2 cellular contexts compared by ENCODE assay signal in genomic region chr14:75418779-75419768, GRCh38.
TF ChIP-seq lines count a peak whose summit lies in the region.

No MANE protein-coding gene starts in this region.

TF ChIP-seq in K562, 482 proteins besides CTCF, POLR2A, EP300 and RAD21 (continued from another document and continues in another):
- no peak for TF ChIP-seq MBD1 (CRISPR knock-in tag; IDR thresholded peaks at IDR 0.05)
- TF ChIP-seq CHAMP1 (IDR thresholded peaks at IDR 0.05): no peak
- no peak for TF ChIP-seq SRF (CRISPR knock-in tag; IDR thresholded peaks at IDR 0.05)
- no peak for TF ChIP-seq RBM14 (IDR thresholded peaks at IDR 0.05; ENCODE audit: borderline replicate concordance, insufficient read depth, low read depth, low read length)
- TF ChIP-seq RAD51 (IDR thresholded peaks at IDR 0.05; ENCODE audit: borderline replicate concordance, low read depth): 0 out of 2 replicates have a peak, but pooled peaks have one; percentile 14
- TF ChIP-seq ZNF165 (CRISPR knock-in tag; IDR thresholded peaks at IDR 0.05; ENCODE audit: borderline replicate concordance): no peak
- no peak for TF ChIP-seq ZNF239 (CRISPR knock-in tag; IDR thresholded peaks at IDR 0.05)
- TF ChIP-seq ELK3 (CRISPR knock-in tag; IDR thresholded peaks at IDR 0.05): no peak
- peak; percentile 68; the same call in 1 of the 2 replicates for TF ChIP-seq MIER1 (IDR thresholded peaks at IDR 0.05; ENCODE audit: low read depth)
- TF ChIP-seq XRCC5 (IDR thresholded peaks at IDR 0.05; ENCODE audit: low read depth, low read length): 0 out of 2 replicates have a peak, but pooled peaks have one; percentile 56
- TF ChIP-seq EZH2 (IDR thresholded peaks at IDR 0.05; ENCODE audit: borderline replicate concordance, low read depth, low read length): no peak
- TF ChIP-seq ATF1 (CRISPR knock-in tag; IDR thresholded peaks at IDR 0.05): no peak
- peak; percentile 47; the same call in 1 of the 2 replicates for TF ChIP-seq ATF1 (tag; IDR thresholded peaks at IDR 0.05)
- TF ChIP-seq ZNF644 (tag; IDR thresholded peaks at IDR 0.05; ENCODE audit: low read depth): no peak
- TF ChIP-seq ILK (tag; IDR thresholded peaks at IDR 0.05; ENCODE audit: borderline replicate concordance, low read depth): no peak
- no peak for TF ChIP-seq BCL6 (CRISPR knock-in tag; IDR thresholded peaks at IDR 0.05)
- no peak for TF ChIP-seq CBX5 (IDR thresholded peaks at IDR 0.05; ENCODE audit: borderline replicate concordance, low read depth)
- TF ChIP-seq SMAD4 (CRISPR knock-in tag; conservative IDR thresholded peaks at IDR 0.05): no peak
- TF ChIP-seq NFRKB (IDR thresholded peaks at IDR 0.05; ENCODE audit: low read depth): no peak
- TF ChIP-seq MEIS2 (IDR thresholded peaks at IDR 0.05; ENCODE audit: partially characterized antibody): no peak
- no peak for TF ChIP-seq SMARCA5 (IDR thresholded peaks at IDR 0.05)
- TF ChIP-seq MBD2 (IDR thresholded peaks at IDR 0.05; ENCODE audit: borderline replicate concordance, low read depth): no peak
- no peak for TF ChIP-seq SMAD1 (IDR thresholded peaks at IDR 0.05; ENCODE audit: low read depth, low read length, partially characterized antibody)
- TF ChIP-seq ZBTB5 (IDR thresholded peaks at IDR 0.05): no peak
- no peak for TF ChIP-seq NFIX (CRISPR knock-in tag; IDR thresholded peaks at IDR 0.05; ENCODE audit: low read depth)
- no peak for TF ChIP-seq IRF2 (CRISPR knock-in tag; IDR thresholded peaks at IDR 0.05)
- TF ChIP-seq RBM17 (IDR thresholded peaks at IDR 0.05; ENCODE audit: borderline replicate concordance, low read depth, low read length): no peak
- TF ChIP-seq POLR3A (IDR thresholded peaks at IDR 0.05; ENCODE audit: borderline replicate concordance, extremely low read depth, insufficient read depth, insufficient read length): no peak
- no peak for TF ChIP-seq MLX (CRISPR knock-in tag; conservative IDR thresholded peaks at IDR 0.05)

TF ChIP-seq in SK-N-SH, 30 proteins besides CTCF, POLR2A, EP300 and RAD21 (continued from another document):
- TF ChIP-seq PBX3 (IDR thresholded peaks at IDR 0.05) (no peak), RFX5 (IDR thresholded peaks at IDR 0.05; ENCODE audit: low read length) (no peak), MEF2A (IDR thresholded peaks at IDR 0.05; ENCODE audit: borderline replicate concordance, low read depth) (no peak), MXI1 (IDR thresholded peaks at IDR 0.05; ENCODE audit: low read depth, low read length) (no peak), ZBTB33 (IDR thresholded peaks at IDR 0.05; ENCODE audit: borderline replicate concordance, low read depth) (no peak), MAX (IDR thresholded peaks at IDR 0.05; ENCODE audit: low read depth) (no peak), FOXM1 (IDR thresholded peaks at IDR 0.05; ENCODE audit: low read depth) (no peak), GABPA (IDR thresholded peaks at IDR 0.05; ENCODE audit: low read depth) (no peak), GATA2 (CRISPR knock-in tag; IDR thresholded peaks at IDR 0.05) (no peak), USF1 (IDR thresholded peaks at IDR 0.05; ENCODE audit: borderline replicate concordance, low read depth) (no peak), SMC3 (IDR thresholded peaks at IDR 0.05; ENCODE audit: low read depth, low read length) (no peak), JUND (IDR thresholded peaks at IDR 0.05) (no peak)
